ENCODE assay signal across 28 cellular contexts in genomic region chr16:24931091-24931490, GRCh38.
"Had no signal": no experiment of that assay in that cellular context is flagged by ENCODE, and none has a peak within 500 bp of the region (broad histone marks: within the 10 kb centered on the region; RNA-seq: fewer than 3 reads in every experiment).

No MANE protein-coding gene starts in this region.

- H3K4me1 ChIP-seq: left lung, neural progenitor cell, prostate gland, spleen, stomach, testis, thyroid gland, transverse colon, upper lobe of left lung, vagina had no signal

- H3K27ac ChIP-seq: left lung, neural progenitor cell, ovary, prostate gland, sigmoid colon, spleen, stomach, testis, thyroid gland, transverse colon, upper lobe of left lung, vagina had no signal

- H3K27ac Mint-ChIP-seq: mesothelial cell of epicardium; natural killer cell; neural progenitor cell; stimulated activated effector memory CD8-positive, alpha-beta T cell treated with anti-CD3 and anti-CD28 coated beads, Interleukin-12 subunit alpha, Interleukin-12 subunit beta, amount 100 ng/mL, for 72 hours had no signal

- ATAC-seq: left lung; natural killer cell; stimulated activated effector memory CD8-positive, alpha-beta T cell treated with anti-CD3 and anti-CD28 coated beads, Interleukin-12 subunit alpha, Interleukin-12 subunit beta, amount 100 ng/mL, for 72 hours; stimulated activated naive CD8-positive, alpha-beta T cell treated with anti-CD3 and anti-CD28 coated beads, Interleukin-15, Interleukin-2, amounts not matched to agents 100 U/mL and 50 U/mL, for 24 hours had no signal

- H3K4me3 Mint-ChIP-seq: immature natural killer cell; mesothelial cell of epicardium; naive B cell; natural killer cell; nephron progenitor cell; neural progenitor cell; stimulated activated effector memory CD8-positive, alpha-beta T cell treated with anti-CD3 and anti-CD28 coated beads, Interleukin-12 subunit alpha, Interleukin-12 subunit beta, amount 100 ng/mL, for 72 hours had no signal

- H3K27me3 Mint-ChIP-seq: naive B cell had no signal

- H3K4me1 Mint-ChIP-seq: immature natural killer cell; mesothelial cell of epicardium; natural killer cell; nephron progenitor cell; stimulated activated effector memory CD8-positive, alpha-beta T cell treated with anti-CD3 and anti-CD28 coated beads, Interleukin-12 subunit alpha, Interleukin-12 subunit beta, amount 100 ng/mL, for 72 hours had no signal

- H3K9me3 ChIP-seq: left lung, ovary, prostate gland, sigmoid colon, spleen, stomach, testis, thyroid gland, transverse colon, upper lobe of left lung, vagina had no signal

- H3K9me3 Mint-ChIP-seq: immature natural killer cell; mesothelial cell of epicardium; naive B cell; natural killer cell; nephron progenitor cell; neural progenitor cell; stimulated activated effector memory CD8-positive, alpha-beta T cell treated with anti-CD3 and anti-CD28 coated beads, Interleukin-12 subunit alpha, Interleukin-12 subunit beta, amount 100 ng/mL, for 72 hours had no signal

- H3K4me3 ChIP-seq: left lung, lung, neural progenitor cell, ovary, prostate gland, sigmoid colon, spleen, stomach, testis, thyroid gland, transverse colon, upper lobe of left lung, vagina had no signal

- DNase-seq: hypothalamus; immature natural killer cell; kidney; left colon; left lung; mesendoderm; naive B cell; natural killer cell; nephron progenitor cell; ovary; retina; right cardiac atrium; sigmoid colon; small intestine; spleen; stimulated activated CD4-positive, alpha-beta T cell treated with anti-CD3 and anti-CD28 coated beads, Interleukin-4, amount 100 ng/mL, for 24 hours; stimulated activated naive CD8-positive, alpha-beta T cell treated with anti-CD3 and anti-CD28 coated beads, Interleukin-15, Interleukin-2, amounts not matched to agents 100 U/mL and 50 U/mL, for 24 hours; stomach; testis; thyroid gland; transverse colon had no signal

- H3K36me3 ChIP-seq: ovary had no signal

- H3K27me3 ChIP-seq: left lung, neural progenitor cell, ovary, sigmoid colon, spleen, stomach, testis, thyroid gland, transverse colon, upper lobe of left lung, vagina had no signal
